ENCODE assay signal across 8 cellular contexts in genomic region chr12:92362785-92363184, GRCh38.
DNase-seq lines count a peak whose midpoint lies in the region; ATAC-seq, FAIRE-seq and TF ChIP-seq lines count a peak whose summit lies in the region.

No MANE protein-coding gene starts in this region.

- intact Hi-C loops in breast epithelium (cut with DNase I; ENCODE audit: low total_unique reads) (no loop called here), mammary epithelial cell (cut with micrococcal nuclease) (no loop called here), body of pancreas (cut with DNase I) (no loop called here), prostate gland (cut with DNase I) (no loop called here)

- H3K9me3 ChIP-seq in breast epithelium (no peaks in the 10 kb centered on the region), mammary epithelial cell (replicated peaks; ENCODE audit: insufficient read depth, low read length) (no peaks in the 10 kb centered on the region), body of pancreas (no peaks in the 10 kb centered on the region), prostate gland (no peaks in the 10 kb centered on the region)

- no peak overlapping the region for H3K9ac ChIP-seq in mammary epithelial cell (ENCODE audit: insufficient read depth, low read length)

- no peaks in the 10 kb centered on the region for H3K27me3 ChIP-seq in breast epithelium
- no peaks in the 10 kb centered on the region for H3K27me3 ChIP-seq in mammary epithelial cell (ENCODE audit: insufficient read depth, low read length)
- H3K27me3 ChIP-seq in body of pancreas: no peaks in the 10 kb centered on the region
- H3K27me3 ChIP-seq in prostate gland (replicated peaks; ENCODE audit: insufficient read depth): no peaks in the 10 kb centered on the region

- in situ Hi-C loops in mammary epithelial cell (cut with MboI; ENCODE audit: low sequenced_read_pairs in 2 of 2): no loop called here

- CTCF ChIA-PET in mammary epithelial cell (lab: Charles Lee; ENCODE audit: low non-redundant PET): no interaction called here

- no peaks in the 10 kb centered on the region for H3K79me2 ChIP-seq in mammary epithelial cell (ENCODE audit: insufficient read depth, low read length)

- H3K36me3 ChIP-seq in breast epithelium (no peaks in the 10 kb centered on the region), mammary epithelial cell (ENCODE audit: insufficient read depth, low read length) (no peaks in the 10 kb centered on the region), body of pancreas (replicated peaks in 1 of 2; ENCODE audit: insufficient read depth in 1 of 2, low read depth in 2 of 2) (no peaks in the 10 kb centered on the region), prostate gland (no peaks in the 10 kb centered on the region)

- DNase-seq in breast epithelium (ENCODE audit: low spot score in 2 of 2) (no peak), mammary epithelial cell (no peak), body of pancreas (no peak), inferior parietal cortex (ENCODE audit: extremely low spot score) (no peak), HTR-8/SVneo (ENCODE audit: insufficient read length, low spot score) (no peak), prostate gland (ENCODE audit: low spot score) (no peak), NCI-H1092 (lab: John Stamatoyannopoulos, UW) (no peak)

- FAIRE-seq in HTR-8/SVneo (lab: Jason Lieb, UNC): no peak

- H4K20me1 ChIP-seq in mammary epithelial cell (ENCODE audit: insufficient read depth, low read length): no peaks in the 10 kb centered on the region

- WGBS in mammary epithelial cell (ENCODE audit: low coverage, missing lambda C conversion rate): 82% methylated on average over 3 of the region's 3 CpGs
- 26 to 36% methylated on average over 3 of the region's 3 CpGs for WGBS in body of pancreas, 2 donors
- 65% methylated on average over 3 of the region's 3 CpGs for WGBS in prostate gland

- no peak overlapping the region for H3K4me2 ChIP-seq in mammary epithelial cell (ENCODE audit: insufficient read depth, low read depth, low read length)

- ATAC-seq in HG03135 (IDR thresholded peaks at IDR 0.05; ENCODE audit: unreplicated experiment) (peak; percentile 38), body of pancreas (no peak)

- H3K4me1 ChIP-seq in breast epithelium (no peaks in the 10 kb centered on the region), mammary epithelial cell (ENCODE audit: insufficient read depth, low read length) (peaks cover 5% of the 10 kb centered on the region), body of pancreas (peaks cover 22% of the 10 kb centered on the region), prostate gland (replicated peaks) (no peaks in the 10 kb centered on the region)

- H2AFZ ChIP-seq in mammary epithelial cell (ENCODE audit: low read depth, low read length): no peak overlapping the region

- no peak for TF ChIP-seq POLR2A in breast epithelium (IDR thresholded peaks at IDR 0.05)
- no peak for TF ChIP-seq POLR2A in body of pancreas (IDR thresholded peaks at IDR 0.05)
- no peak for TF ChIP-seq POLR2A in prostate gland (IDR thresholded peaks at IDR 0.05)

- dilution Hi-C loops in mammary epithelial cell (cut with HindIII; ENCODE audit: low sequenced_read_pairs): no loop called here

- no peak for TF ChIP-seq CTCF in breast epithelium (IDR thresholded peaks at IDR 0.05)
- TF ChIP-seq CTCF in mammary epithelial cell (conservative IDR thresholded peaks at IDR 0.05 in 1 of 2, IDR thresholded peaks at IDR 0.05 in 1 of 2; ENCODE audit: extremely low read depth in 1 of 2, insufficient read depth in 1 of 2, low read depth in 1 of 2, low read length in 2 of 2): no peak
- TF ChIP-seq CTCF in body of pancreas (IDR thresholded peaks at IDR 0.05): no peak
- no peak for TF ChIP-seq CTCF in prostate gland (IDR thresholded peaks at IDR 0.05)

- H3K4me3 ChIP-seq in breast epithelium (peak overlapping the region in 2 of 3 donors; percentile 27 to 39), mammary epithelial cell (replicated peaks in 1 of 3; ENCODE audit: insufficient read depth in 1 of 3, low read depth in 2 of 3, low read length in 3 of 3) (no peak overlapping the region), body of pancreas (no peak overlapping the region), prostate gland (no peak overlapping the region)

- BruUV-seq in mammary epithelial cell (replicated peaks; lab: Mats Ljungman, UMichigan): no TSS peak

- peak overlapping the region in 1 of 2 donors; percentile 70 for H3K27ac ChIP-seq in breast epithelium
- no peak overlapping the region for H3K27ac ChIP-seq in mammary epithelial cell (ENCODE audit: insufficient read depth, low read depth, low read length)
- H3K27ac ChIP-seq in body of pancreas: peak overlapping the region in 3 of 4 donors; percentile 36 to 63 (median 49)
- H3K27ac ChIP-seq in prostate gland: no peak overlapping the region

Comparison
In these comparisons a context has a peak if more than half of its experiments do, and no peak if none do; other contexts are left out.
1. H3K4me3 ChIP-seq: peak in breast epithelium (2 of 3); none in mammary epithelial cell (0 of 3), body of pancreas (0 of 2) and prostate gland (0 of 2).
2. H3K27ac ChIP-seq: peak in body of pancreas (3 of 4); none in mammary epithelial cell (single experiment) and prostate gland (0 of 2).